Comparison of ENCODE assay signal across 1 cellular context in the genomic region with DNA sequence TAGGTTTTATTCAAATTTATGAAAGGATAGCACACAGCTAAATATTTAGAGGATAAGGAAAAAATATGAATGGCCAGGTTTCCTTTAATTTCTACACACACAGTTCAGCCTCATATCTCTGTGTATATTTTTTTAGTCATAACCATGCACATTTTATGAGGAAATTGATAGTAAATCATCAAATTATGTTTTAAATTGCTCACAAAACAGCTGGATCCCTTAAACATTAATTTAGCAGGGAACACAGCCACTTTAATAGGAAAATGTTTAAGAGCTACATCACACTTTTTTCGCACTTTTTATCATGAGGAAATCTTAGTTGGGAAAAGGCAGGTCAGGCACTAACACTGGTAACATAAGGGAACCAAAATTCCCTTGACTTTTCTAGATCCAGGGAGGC.
TF ChIP-seq lines count a peak whose summit lies in the region.

No MANE protein-coding gene starts in this region.

TF ChIP-seq in IMR-90, 13 proteins besides CTCF, POLR2A, EP300 and RAD21:
- no peak for TF ChIP-seq MAFK (IDR thresholded peaks at IDR 0.05; ENCODE audit: low read depth, low read length)
- TF ChIP-seq BHLHE40 (IDR thresholded peaks at IDR 0.05; ENCODE audit: low read depth, low read length), result no peak
- TF ChIP-seq NFE2L2 (IDR thresholded peaks at IDR 0.05; ENCODE audit: low read depth, low read length), result no peak
- no peak for TF ChIP-seq MAZ (IDR thresholded peaks at IDR 0.05; ENCODE audit: borderline replicate concordance, low read depth, low read length)
- no peak for TF ChIP-seq RFX5 (IDR thresholded peaks at IDR 0.05; ENCODE audit: low read depth, low read length)
- TF ChIP-seq SMC3 (IDR thresholded peaks at IDR 0.05; ENCODE audit: low read depth, low read length), result no peak
- TF ChIP-seq CHD1 (IDR thresholded peaks at IDR 0.05; ENCODE audit: low read depth, low read length), result no peak
- no peak for TF ChIP-seq RCOR1 (IDR thresholded peaks at IDR 0.05; ENCODE audit: insufficient replicate concordance, low read length)
- TF ChIP-seq, protein P1, sequence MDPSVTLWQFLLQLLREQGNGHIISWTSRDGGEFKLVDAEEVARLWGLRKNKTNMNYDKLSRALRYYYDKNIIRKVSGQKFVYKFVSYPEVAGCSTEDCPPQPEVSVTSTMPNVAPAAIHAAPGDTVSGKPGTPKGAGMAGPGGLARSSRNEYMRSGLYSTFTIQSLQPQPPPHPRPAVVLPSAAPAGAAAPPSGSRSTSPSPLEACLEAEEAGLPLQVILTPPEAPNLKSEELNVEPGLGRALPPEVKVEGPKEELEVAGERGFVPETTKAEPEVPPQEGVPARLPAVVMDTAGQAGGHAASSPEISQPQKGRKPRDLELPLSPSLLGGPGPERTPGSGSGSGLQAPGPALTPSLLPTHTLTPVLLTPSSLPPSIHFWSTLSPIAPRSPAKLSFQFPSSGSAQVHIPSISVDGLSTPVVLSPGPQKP (IDR thresholded peaks at IDR 0.05; ENCODE audit: borderline replicate concordance, low read depth, low read length), result no peak
- TF ChIP-seq, protein P2, sequence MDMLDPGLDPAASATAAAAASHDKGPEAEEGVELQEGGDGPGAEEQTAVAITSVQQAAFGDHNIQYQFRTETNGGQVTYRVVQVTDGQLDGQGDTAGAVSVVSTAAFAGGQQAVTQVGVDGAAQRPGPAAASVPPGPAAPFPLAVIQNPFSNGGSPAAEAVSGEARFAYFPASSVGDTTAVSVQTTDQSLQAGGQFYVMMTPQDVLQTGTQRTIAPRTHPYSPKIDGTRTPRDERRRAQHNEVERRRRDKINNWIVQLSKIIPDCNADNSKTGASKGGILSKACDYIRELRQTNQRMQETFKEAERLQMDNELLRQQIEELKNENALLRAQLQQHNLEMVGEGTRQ (IDR thresholded peaks at IDR 0.05; ENCODE audit: low read depth, low read length), result no peak
- no peak for TF ChIP-seq CEBPB (IDR thresholded peaks at IDR 0.05; ENCODE audit: low read depth, low read length)
